In genomic region chr7:18064242-18064838, GRCh38 we compare ENCODE assay signal across 9 cellular contexts. TPM values are rescaled to one million over a fixed set of nuclear protein-coding genes. Genes with fewer than 3 reads are reported as not detected.
A peak's percentile ranks its signal among the peaks of the same experiment; 100 is the strongest.
DNase-seq lines count a peak whose midpoint lies in the region; ATAC-seq, FAIRE-seq and TF ChIP-seq lines count a peak whose summit lies in the region.
"Had no signal": no experiment of that assay in that cellular context is flagged by ENCODE, and none has a peak within 500 bp of the region (broad histone marks: within the 10 kb centered on the region; RNA-seq: fewer than 3 reads in every experiment).

No MANE protein-coding gene starts in this region.

- no peaks in the 10 kb centered on the region for H3K36me3 ChIP-seq in astrocyte (ENCODE audit: insufficient read depth, low read length)
- no peaks in the 10 kb centered on the region for H3K36me3 ChIP-seq in mucosa of descending colon (ENCODE audit: low read depth)

- TF ChIP-seq CTCF in astrocyte (IDR thresholded peaks at IDR 0.05; ENCODE audit: insufficient read depth, low read depth, low read length) (peak; percentile 23), mucosa of descending colon (IDR thresholded peaks at IDR 0.05) (peak; percentile 34)

- H3K27me3 Mint-ChIP-seq in astrocyte (ENCODE audit: low read depth, unreplicated experiment) = no peaks in the 10 kb centered on the region

- peak; percentile 47 for DNase-seq in CD1c-positive myeloid dendritic cell (ENCODE audit: extremely low spot score)
- no peak for DNase-seq in astrocyte (ENCODE audit: low read depth)
- peak in 1 of 3 donors; percentile 69 for DNase-seq in mucosa of descending colon
- no peak for DNase-seq in NCI-H510A (lab: John Stamatoyannopoulos, UW)
- DNase-seq in NCI-H187 treated with DMSO at 0.1 percent for 48 hours (lab: John Stamatoyannopoulos, UW) = no peak

- no peaks in the 10 kb centered on the region for H3K9me3 ChIP-seq in astrocyte (ENCODE audit: insufficient read depth, low read depth, low read length)
- no peaks in the 10 kb centered on the region for H3K9me3 ChIP-seq in mucosa of descending colon

- no peak overlapping the region for H3K27ac Mint-ChIP-seq in astrocyte (ENCODE audit: unreplicated experiment)

- no peak for FAIRE-seq in astrocyte (lab: Jason Lieb, UNC)

- H3K4me2 ChIP-seq in astrocyte (ENCODE audit: low read length) = no peak overlapping the region

- no peaks in the 10 kb centered on the region for H3K4me1 Mint-ChIP-seq in astrocyte (ENCODE audit: low read depth, unreplicated experiment)

- H3K4me3 ChIP-seq in astrocyte (ENCODE audit: insufficient read depth, low read depth, low read length) (no peak overlapping the region), mucosa of descending colon (no peak overlapping the region)

- no peak overlapping the region for H2AFZ ChIP-seq in astrocyte (ENCODE audit: low read depth, low read length)

- H4K20me1 ChIP-seq in astrocyte (ENCODE audit: insufficient read depth, low read length) = no peaks in the 10 kb centered on the region

- H3K27ac ChIP-seq in astrocyte (ENCODE audit: low read depth, low read length) = no peak overlapping the region

- no peaks in the 10 kb centered on the region for H3K27me3 ChIP-seq in astrocyte (ENCODE audit: insufficient read depth, low read length)

- intact Hi-C loops in mucosa of descending colon (cut with DNase I, micrococcal nuclease) = loop anchor here in 1 of 2 donors (10.0 kb wide), 1 partner anchor 280 kb away; no protein-coding TSS in a partner anchor

- no peaks in the 10 kb centered on the region for H3K36me3 Mint-ChIP-seq in astrocyte (ENCODE audit: low read depth, unreplicated experiment)

- H3K9ac ChIP-seq in astrocyte (ENCODE audit: low read length) = no peak overlapping the region

- ATAC-seq in GM18498 (IDR thresholded peaks at IDR 0.05; ENCODE audit: unreplicated experiment) (peak; percentile 62), HG03520 (IDR thresholded peaks at IDR 0.05; ENCODE audit: unreplicated experiment) (peak; percentile 67), mucosa of descending colon (peak; percentile 73), HG03095 (IDR thresholded peaks at IDR 0.05; ENCODE audit: unreplicated experiment) (no peak)

- H3K4me1 ChIP-seq in astrocyte (ENCODE audit: insufficient read depth, low read length) (no peaks in the 10 kb centered on the region), mucosa of descending colon (ENCODE audit: low read depth) (no peaks in the 10 kb centered on the region)

- no peak overlapping the region for H3K4me3 Mint-ChIP-seq in astrocyte (ENCODE audit: unreplicated experiment)

- H3K9me3 Mint-ChIP-seq in astrocyte (ENCODE audit: unreplicated experiment) = no peaks in the 10 kb centered on the region

- no peaks in the 10 kb centered on the region for H3K79me2 ChIP-seq in astrocyte (ENCODE audit: insufficient read depth, low read length)

RNA-seq across cellular contexts. Expression of gene PRPS1L1, which starts 36.7 kb away (rescaled TPM):
- not detected in 2 replicates for total RNA-seq in astrocyte
- not detected for total RNA-seq in mucosa of descending colon
- total RNA-seq: subcutaneous adipose tissue had no signal
